1 cellular context compared by ENCODE assay signal in genomic region chr18:12476955-12477354, GRCh38.
TF ChIP-seq lines count a peak whose summit lies in the region.

No MANE protein-coding gene starts in this region.

TF ChIP-seq in K562, 482 proteins besides CTCF, POLR2A, EP300 and RAD21 (continued from another document):
- TF ChIP-seq, protein P1, sequence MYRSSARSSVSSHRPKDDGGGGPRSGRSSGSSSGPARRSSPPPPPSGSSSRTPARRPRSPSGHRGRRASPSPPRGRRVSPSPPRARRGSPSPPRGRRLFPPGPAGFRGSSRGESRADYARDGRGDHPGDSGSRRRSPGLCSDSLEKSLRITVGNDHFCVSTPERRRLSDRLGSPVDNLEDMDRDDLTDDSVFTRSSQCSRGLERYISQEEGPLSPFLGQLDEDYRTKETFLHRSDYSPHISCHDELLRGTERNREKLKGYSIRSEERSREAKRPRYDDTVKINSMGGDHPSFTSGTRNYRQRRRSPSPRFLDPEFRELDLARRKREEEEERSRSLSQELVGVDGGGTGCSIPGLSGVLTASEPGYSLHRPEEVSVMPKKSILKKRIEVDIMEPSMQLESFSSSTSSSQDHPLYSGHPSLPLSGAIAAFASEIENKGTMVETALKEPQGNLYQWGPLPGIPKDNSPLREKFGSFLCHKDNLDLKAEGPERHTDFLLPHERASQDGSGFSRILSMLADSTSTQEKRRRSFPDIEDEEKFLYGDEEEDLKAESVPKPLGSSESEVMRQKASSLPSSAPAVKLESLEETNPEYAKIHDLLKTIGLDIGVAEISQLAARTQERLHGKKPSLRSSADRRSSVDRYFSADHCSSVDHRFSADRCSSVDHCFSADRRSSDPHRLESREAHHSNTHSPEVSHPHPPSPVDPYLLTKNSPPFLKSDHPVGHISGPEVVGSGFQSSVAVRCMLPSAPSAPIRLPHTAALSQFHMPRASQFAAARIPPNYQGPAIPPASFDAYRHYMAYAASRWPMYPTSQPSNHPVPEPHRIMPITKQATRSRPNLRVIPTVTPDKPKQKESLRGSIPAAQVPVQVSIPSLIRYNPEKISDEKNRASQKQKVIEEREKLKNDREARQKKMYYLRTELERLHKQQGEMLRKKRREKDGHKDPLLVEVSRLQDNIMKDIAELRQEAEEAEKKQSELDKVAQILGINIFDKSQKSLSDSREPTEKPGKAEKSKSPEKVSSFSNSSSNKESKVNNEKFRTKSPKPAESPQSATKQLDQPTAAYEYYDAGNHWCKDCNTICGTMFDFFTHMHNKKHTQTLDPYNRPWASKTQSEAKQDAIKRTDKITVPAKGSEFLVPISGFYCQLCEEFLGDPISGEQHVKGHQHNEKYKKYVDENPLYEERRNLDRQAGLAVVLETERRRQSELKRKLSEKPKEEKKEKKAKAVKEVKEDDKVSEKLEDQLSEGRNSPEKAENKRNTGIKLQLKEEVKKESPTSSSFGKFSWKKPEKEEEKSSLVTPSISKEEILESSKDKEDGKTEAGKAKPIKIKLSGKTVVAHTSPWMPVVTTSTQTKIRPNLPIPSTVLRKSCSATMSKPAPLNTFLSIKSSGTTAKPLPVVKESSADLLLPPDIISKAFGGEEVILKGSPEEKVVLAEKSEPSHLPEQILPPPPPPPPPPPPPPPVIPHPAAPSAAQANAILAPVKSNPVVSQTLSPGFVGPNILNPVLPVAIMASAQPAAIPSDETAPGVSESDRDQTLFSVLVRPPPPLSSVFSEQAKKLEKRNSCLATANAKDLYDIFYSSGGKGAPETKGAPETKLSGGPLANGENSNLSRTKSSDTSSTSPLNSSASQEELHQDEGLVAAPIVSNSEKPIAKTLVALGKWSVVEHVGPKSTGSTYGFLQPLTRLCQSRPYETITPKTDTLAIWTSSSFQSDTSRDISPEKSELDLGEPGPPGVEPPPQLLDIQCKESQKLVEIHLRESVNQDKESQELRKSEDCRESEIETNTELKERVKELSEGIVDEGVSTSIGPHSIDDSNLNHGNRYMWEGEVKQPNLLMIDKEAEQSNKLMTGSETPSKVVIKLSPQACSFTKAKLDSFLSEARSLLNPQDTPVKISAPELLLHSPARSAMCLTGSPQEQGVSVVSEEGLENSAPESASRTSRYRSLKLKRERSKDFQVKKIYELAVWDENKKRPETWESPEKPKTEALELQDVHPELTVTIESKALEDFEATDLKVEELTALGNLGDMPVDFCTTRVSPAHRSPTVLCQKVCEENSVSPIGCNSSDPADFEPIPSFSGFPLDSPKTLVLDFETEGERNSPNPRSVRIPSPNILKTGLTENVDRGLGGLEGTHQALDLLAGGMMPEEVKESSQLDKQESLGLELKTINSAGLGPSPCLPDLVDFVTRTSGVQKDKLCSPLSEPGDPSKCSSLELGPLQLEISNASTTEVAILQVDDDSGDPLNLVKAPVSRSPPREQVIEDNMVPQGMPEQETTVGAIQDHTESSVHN (IDR thresholded peaks at IDR 0.05; ENCODE audit: borderline replicate concordance in 1 of 2, low read depth in 1 of 2) = peak in 1 of 2 experiments; percentile 40; a peak in 1 of 4 replicates
- TF ChIP-seq ZNF143 (CRISPR knock-in tag; IDR thresholded peaks at IDR 0.05) (no peak), CCAR2 (IDR thresholded peaks at IDR 0.05; ENCODE audit: low read depth, low read length) (no peak), ZNF609 (CRISPR knock-in tag; IDR thresholded peaks at IDR 0.05; ENCODE audit: borderline replicate concordance) (no peak), CREB3 (tag; conservative IDR thresholded peaks at IDR 0.05; ENCODE audit: low read depth) (no peak), HIVEP1 (CRISPR knock-in tag; IDR thresholded peaks at IDR 0.05) (no peak), ATF7 (IDR thresholded peaks at IDR 0.05) (peak; percentile 31; the same call in 1 of the 2 replicates), SMARCA4 (IDR thresholded peaks at IDR 0.05) (peak; percentile 24; the same call in 1 of the 2 replicates), ZBTB7A (IDR thresholded peaks at IDR 0.05; ENCODE audit: borderline replicate concordance, control insufficient read depth, low read depth, low read length) (no peak), DPF2 (IDR thresholded peaks at IDR 0.05) (peak; percentile 58; the same call in 1 of the 2 replicates), XRCC4 (IDR thresholded peaks at IDR 0.05; ENCODE audit: extremely low read depth, insufficient read depth, insufficient read length) (no peak), ZNF395 (CRISPR knock-in tag; IDR thresholded peaks at IDR 0.05) (no peak)
- TF ChIP-seq, protein P2, sequence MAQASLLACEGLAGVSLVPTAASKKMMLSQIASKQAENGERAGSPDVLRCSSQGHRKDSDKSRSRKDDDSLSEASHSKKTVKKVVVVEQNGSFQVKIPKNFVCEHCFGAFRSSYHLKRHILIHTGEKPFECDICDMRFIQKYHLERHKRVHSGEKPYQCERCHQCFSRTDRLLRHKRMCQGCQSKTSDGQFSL (CRISPR knock-in tag; IDR thresholded peaks at IDR 0.05) = peak; percentile 71
- TF ChIP-seq, protein P2 (tag; IDR thresholded peaks at IDR 0.05) = 0 out of 4 replicates have a peak, but pooled peaks of 1 of the 2 experiments have one; percentile 30
- TF ChIP-seq, protein P3, sequence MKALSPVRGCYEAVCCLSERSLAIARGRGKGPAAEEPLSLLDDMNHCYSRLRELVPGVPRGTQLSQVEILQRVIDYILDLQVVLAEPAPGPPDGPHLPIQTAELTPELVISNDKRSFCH (CRISPR knock-in tag; IDR thresholded peaks at IDR 0.05) = no peak
- TF ChIP-seq, protein P3 (tag; IDR thresholded peaks at IDR 0.05) = no peak
- TF ChIP-seq, protein P4, sequence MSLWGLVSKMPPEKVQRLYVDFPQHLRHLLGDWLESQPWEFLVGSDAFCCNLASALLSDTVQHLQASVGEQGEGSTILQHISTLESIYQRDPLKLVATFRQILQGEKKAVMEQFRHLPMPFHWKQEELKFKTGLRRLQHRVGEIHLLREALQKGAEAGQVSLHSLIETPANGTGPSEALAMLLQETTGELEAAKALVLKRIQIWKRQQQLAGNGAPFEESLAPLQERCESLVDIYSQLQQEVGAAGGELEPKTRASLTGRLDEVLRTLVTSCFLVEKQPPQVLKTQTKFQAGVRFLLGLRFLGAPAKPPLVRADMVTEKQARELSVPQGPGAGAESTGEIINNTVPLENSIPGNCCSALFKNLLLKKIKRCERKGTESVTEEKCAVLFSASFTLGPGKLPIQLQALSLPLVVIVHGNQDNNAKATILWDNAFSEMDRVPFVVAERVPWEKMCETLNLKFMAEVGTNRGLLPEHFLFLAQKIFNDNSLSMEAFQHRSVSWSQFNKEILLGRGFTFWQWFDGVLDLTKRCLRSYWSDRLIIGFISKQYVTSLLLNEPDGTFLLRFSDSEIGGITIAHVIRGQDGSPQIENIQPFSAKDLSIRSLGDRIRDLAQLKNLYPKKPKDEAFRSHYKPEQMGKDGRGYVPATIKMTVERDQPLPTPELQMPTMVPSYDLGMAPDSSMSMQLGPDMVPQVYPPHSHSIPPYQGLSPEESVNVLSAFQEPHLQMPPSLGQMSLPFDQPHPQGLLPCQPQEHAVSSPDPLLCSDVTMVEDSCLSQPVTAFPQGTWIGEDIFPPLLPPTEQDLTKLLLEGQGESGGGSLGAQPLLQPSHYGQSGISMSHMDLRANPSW (CRISPR knock-in tag; IDR thresholded peaks at IDR 0.05) = no peak
